ENCODE assay signal across 20 cellular contexts in the genomic region with DNA sequence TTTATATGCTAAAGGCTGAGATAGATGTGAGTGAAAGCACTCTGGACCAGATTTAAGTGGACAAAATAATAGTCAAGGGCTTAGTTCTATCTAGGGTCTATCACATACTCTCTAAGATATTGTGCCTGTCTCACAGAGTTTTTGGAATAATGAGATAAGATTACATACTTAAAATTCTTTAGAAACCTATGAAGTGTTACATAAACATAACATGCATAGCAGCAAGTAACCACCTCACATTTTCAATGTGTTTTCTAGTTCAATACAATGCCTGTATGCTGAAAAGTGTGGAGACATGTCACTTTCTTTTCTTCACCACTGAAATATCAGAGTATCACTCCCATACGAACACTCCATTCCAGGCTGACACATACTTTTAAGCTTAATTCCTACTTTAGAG. TPM values are rescaled to one million over a fixed set of nuclear protein-coding genes. Genes with fewer than 3 reads are reported as not detected.
A peak's percentile ranks its signal among the peaks of the same experiment; 100 is the strongest.
DNase-seq lines count a peak whose midpoint lies in the region; ATAC-seq and TF ChIP-seq lines count a peak whose summit lies in the region.
"Had no signal": no experiment of that assay in that cellular context is flagged by ENCODE, and none has a peak within 500 bp of the region (broad histone marks: within the 10 kb centered on the region; RNA-seq: fewer than 3 reads in every experiment).

No MANE protein-coding gene starts in this region.

- H3K9me2 ChIP-seq in SK-N-SH, result no peaks in the 10 kb centered on the region

- no peak overlapping the region for H3K4me3 ChIP-seq in SK-N-SH (ENCODE audit: low read depth in 2 of 2, low read length in 1 of 2)
- no peak overlapping the region for H3K4me3 ChIP-seq in fibroblast of lung (replicated peaks in 1 of 4; ENCODE audit: control extremely low read depth in 1 of 4, insufficient read depth in 1 of 4, low read depth in 3 of 4, low read length in 4 of 4)
- H3K4me3 ChIP-seq: BLaER1 had no signal

- no peak overlapping the region for H3K4me3 Mint-ChIP-seq in osteocyte (ENCODE audit: unreplicated experiment)
- H3K4me3 Mint-ChIP-seq: CD8-positive, alpha-beta T cell; H9 had no signal

- H3K4me2 ChIP-seq in SK-N-SH, result peak overlapping the region; percentile 4; the same call in 1 of the 2 replicates
- peak overlapping the region; percentile 48 for H3K4me2 ChIP-seq in fibroblast of lung (ENCODE audit: extremely low read depth, insufficient read depth, low read length)
- H3K4me2 ChIP-seq: BLaER1 had no signal

- no peaks in the 10 kb centered on the region for H3K9me3 ChIP-seq in SK-N-SH
- H3K9me3 ChIP-seq in fibroblast of lung (ENCODE audit: control insufficient read depth, insufficient read depth, low read depth, low read length), result no peaks in the 10 kb centered on the region
- H3K9me3 ChIP-seq: BLaER1 had no signal

- TF ChIP-seq RAD21 in SK-N-SH (IDR thresholded peaks at IDR 0.05; ENCODE audit: low read length), result no peak

- H3K9ac ChIP-seq in SK-N-SH (0 out of 2 replicates have a peak overlapping the region, but pooled peaks have one; percentile 34), fibroblast of lung (ENCODE audit: insufficient read depth, low read length) (no peak overlapping the region)
- H3K9ac ChIP-seq: BLaER1 had no signal

- POLR2A ChIA-PET in SK-N-SH (lab: Yijun Ruan, JAX), result interaction anchor here (2.4 kb wide), 1 partner anchor 17 kb away, joined by 9 read pairs; a partner anchor contains a TSS

- H4K20me1 ChIP-seq in SK-N-SH (ENCODE audit: insufficient read depth) (no peaks in the 10 kb centered on the region), fibroblast of lung (ENCODE audit: control insufficient read depth, extremely low read depth, insufficient read depth, low read length) (no peaks in the 10 kb centered on the region)
- H4K20me1 ChIP-seq: BLaER1 had no signal

- H3K4me1 Mint-ChIP-seq in osteocyte (ENCODE audit: unreplicated experiment), result peaks cover 34% of the 10 kb centered on the region

- peak overlapping the region; percentile 8 for H3K27ac Mint-ChIP-seq in osteocyte (ENCODE audit: unreplicated experiment)
- H3K27ac Mint-ChIP-seq: CD8-positive, alpha-beta T cell; H9 had no signal

- H3K27ac ChIP-seq in SK-N-SH (ENCODE audit: low read depth in 2 of 2, low read length in 1 of 2), result peak overlapping the region in 1 of 2 experiments; percentile 35; a peak in 2 of 4 replicates
- no peak overlapping the region for H3K27ac ChIP-seq in fibroblast of lung (ENCODE audit: insufficient read depth, low read length)
- H3K27ac ChIP-seq: BLaER1 had no signal

- H3K9me3 Mint-ChIP-seq in osteocyte (ENCODE audit: unreplicated experiment), result no peaks in the 10 kb centered on the region
- H3K9me3 Mint-ChIP-seq: CD8-positive, alpha-beta T cell; H9 had no signal

- CTCF ChIA-PET in SK-N-SH (lab: Yijun Ruan, JAX), result interaction anchor here (0.7 to 0.9 kb wide), 2 partner anchors 25 to 748 kb away, joined by 3 to 5 read pairs; a partner anchor contains a TSS

- H3K27me3 ChIP-seq in SK-N-SH (ENCODE audit: insufficient read depth) (no peaks in the 10 kb centered on the region), fibroblast of lung (ENCODE audit: control insufficient read depth, insufficient read depth, low read length) (no peaks in the 10 kb centered on the region)
- H3K27me3 ChIP-seq: BLaER1 had no signal

- H3K36me3 ChIP-seq in SK-N-SH (replicated peaks in 1 of 2; ENCODE audit: control insufficient read depth in 1 of 2, insufficient read depth in 2 of 2, low read length in 1 of 2) (peaks cover 36 to 43% of the 10 kb centered on the region in 2 experiments), fibroblast of lung (ENCODE audit: control insufficient read depth, insufficient read depth, low read length) (peaks cover 6% of the 10 kb centered on the region)

- no peak overlapping the region for H2AFZ ChIP-seq in SK-N-SH (ENCODE audit: low read depth)
- no peak overlapping the region for H2AFZ ChIP-seq in fibroblast of lung (ENCODE audit: low read length)

- H3K79me2 ChIP-seq in SK-N-SH (ENCODE audit: insufficient read depth), result peaks cover 49% of the 10 kb centered on the region
- H3K79me2 ChIP-seq in fibroblast of lung (ENCODE audit: control insufficient read depth, insufficient read depth, low read length), result peaks cover 15% of the 10 kb centered on the region

- 77% methylated on average over 1 of the region's 1 CpG for WGBS in SK-N-SH (ENCODE audit: low lambda C conversion rate)

- no peak for ATAC-seq in GM21367 (IDR thresholded peaks at IDR 0.05; ENCODE audit: unreplicated experiment)
- ATAC-seq: CD8-positive, alpha-beta T cell; PC-3 had no signal

- DNase-seq in DMS114 treated with DMSO at 0.1 percent for 48 hours (lab: John Stamatoyannopoulos, UW; ENCODE audit: unreplicated experiment) (peak; percentile 23), SK-N-SH (no peak), fibroblast of lung (ENCODE audit: low read depth in 2 of 2) (peak in 1 of 2 donors; percentile 78), osteocyte (ENCODE audit: extremely low spot score, unreplicated experiment) (no peak), COR-L47 (lab: John Stamatoyannopoulos, UW) (no peak), NCI-H1417 treated with DMSO at 0.1 percent for 48 hours (lab: John Stamatoyannopoulos, UW) (no peak)
- DNase-seq: CD8-positive, alpha-beta T cell; DMS79; H9; KBM-7; NCI-H1105; NCI-H1694; NCI-H2081 treated with DMSO at 0.1 percent for 48 hours; NCI-H510A treated with DMSO at 0.1 percent for 48 hours; NCI-H82; PC-3; RPMI8226; SHP77 treated with DMSO at 0.1 percent for 48 hours had no signal

- H3K4me1 ChIP-seq in SK-N-SH (ENCODE audit: control insufficient read depth in 1 of 2, insufficient read depth in 2 of 2, low read depth in 1 of 2, low read length in 1 of 2), result peaks cover 13 to 23% of the 10 kb centered on the region in 2 experiments
- H3K4me1 ChIP-seq in fibroblast of lung (ENCODE audit: control insufficient read depth, extremely low read depth, insufficient read depth, low read length), result peaks cover 22% of the 10 kb centered on the region

- TF ChIP-seq CTCF in SK-N-SH (IDR thresholded peaks at IDR 0.05) (no peak), fibroblast of lung (conservative IDR thresholded peaks at IDR 0.05 in 1 of 2, IDR thresholded peaks at IDR 0.05 in 1 of 2; ENCODE audit: low read depth in 1 of 2, low read length in 2 of 2) (no peak), osteocyte (IDR thresholded peaks at IDR 0.05) (no peak)

- TF ChIP-seq EP300 in SK-N-SH (IDR thresholded peaks at IDR 0.05; ENCODE audit: borderline replicate concordance in 1 of 2, low read depth in 1 of 2, low read length in 1 of 2), result no peak

- no peaks in the 10 kb centered on the region for H3K27me3 Mint-ChIP-seq in osteocyte (ENCODE audit: unreplicated experiment)

- peaks cover 46% of the 10 kb centered on the region for H3F3A ChIP-seq in SK-N-SH (replicated peaks; ENCODE audit: insufficient read depth)

- H3K36me3 Mint-ChIP-seq in osteocyte (ENCODE audit: unreplicated experiment), result peaks cover 35% of the 10 kb centered on the region

TF ChIP-seq in SK-N-SH, 30 proteins besides CTCF, POLR2A, EP300 and RAD21:
- no peak for TF ChIP-seq SMC3 (IDR thresholded peaks at IDR 0.05; ENCODE audit: low read depth, low read length)
- no peak for TF ChIP-seq YY1 (IDR thresholded peaks at IDR 0.05; ENCODE audit: low read depth)
- TF ChIP-seq, protein P1, sequence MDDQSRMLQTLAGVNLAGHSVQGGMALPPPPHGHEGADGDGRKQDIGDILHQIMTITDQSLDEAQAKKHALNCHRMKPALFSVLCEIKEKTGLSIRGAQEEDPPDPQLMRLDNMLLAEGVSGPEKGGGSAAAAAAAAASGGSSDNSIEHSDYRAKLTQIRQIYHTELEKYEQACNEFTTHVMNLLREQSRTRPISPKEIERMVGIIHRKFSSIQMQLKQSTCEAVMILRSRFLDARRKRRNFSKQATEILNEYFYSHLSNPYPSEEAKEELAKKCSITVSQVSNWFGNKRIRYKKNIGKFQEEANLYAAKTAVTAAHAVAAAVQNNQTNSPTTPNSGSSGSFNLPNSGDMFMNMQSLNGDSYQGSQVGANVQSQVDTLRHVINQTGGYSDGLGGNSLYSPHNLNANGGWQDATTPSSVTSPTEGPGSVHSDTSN (IDR thresholded peaks at IDR 0.05), result no peak
- TF ChIP-seq ELF1 (IDR thresholded peaks at IDR 0.05), result no peak
- no peak for TF ChIP-seq SIN3A (IDR thresholded peaks at IDR 0.05; ENCODE audit: borderline replicate concordance, low read depth, low read length)
- no peak for TF ChIP-seq NFIC (IDR thresholded peaks at IDR 0.05; ENCODE audit: borderline replicate concordance)
- TF ChIP-seq JUND (IDR thresholded peaks at IDR 0.05), result no peak
- TF ChIP-seq CHD2 (IDR thresholded peaks at IDR 0.05; ENCODE audit: low read length, partially characterized antibody), result no peak
- no peak for TF ChIP-seq MEF2A (IDR thresholded peaks at IDR 0.05; ENCODE audit: borderline replicate concordance, low read depth)
- no peak for TF ChIP-seq FOXM1 (IDR thresholded peaks at IDR 0.05; ENCODE audit: low read depth)
- no peak for TF ChIP-seq FOSL2 (IDR thresholded peaks at IDR 0.05; ENCODE audit: borderline replicate concordance, low read depth)
- no peak for TF ChIP-seq TCF12 (IDR thresholded peaks at IDR 0.05)

RNA-seq across cellular contexts. Expression of a gene that starts 16.1 kb away (rescaled TPM):
- 22.7 and 26.7 TPM in 2 replicates for polyA plus RNA-seq in SK-N-SH (2012; rRNA removed)
- 31.4 and 34.9 TPM in 2 replicates for polyA plus RNA-seq in SK-N-SH (2012; cell fraction: cytosol; rRNA removed)
- 39.2 and 50.7 TPM in 2 replicates for polyA plus RNA-seq in SK-N-SH (2012; cell fraction: nucleus; rRNA removed)
- total RNA-seq in fibroblast of lung, result 53.2 and 72.7 TPM in 2 replicates
- 27.0 and 34.8 TPM in 2 replicates for polyA plus RNA-seq in fibroblast of lung
- 21.6 and 23.8 TPM in 2 replicates for polyA plus RNA-seq in fibroblast of lung (2012)
- polyA minus RNA-seq in fibroblast of lung (ENCODE audit: low replicate concordance), result 5.0 and 8.2 TPM in 2 replicates
- total RNA-seq in osteocyte, result 26.7 and 30.4 TPM in 2 replicates

RNA-seq across cellular contexts. Expression of a gene that starts 16.9 kb away (rescaled TPM):
- polyA plus RNA-seq in SK-N-SH (2012; rRNA removed) (67.2 and 76.6 TPM in 2 replicates), fibroblast of lung (84.8 and 92.0 TPM in 2 replicates)
- polyA plus RNA-seq in SK-N-SH (2012; cell fraction: cytosol; rRNA removed), result 64.6 and 69.6 TPM in 2 replicates
- polyA plus RNA-seq in SK-N-SH (2012; cell fraction: nucleus; rRNA removed), result 100 and 203 TPM in 2 replicates
- total RNA-seq in fibroblast of lung (75.2 and 86.0 TPM in 2 replicates), osteocyte (125 and 131 TPM in 2 replicates)
- 45.7 and 49.6 TPM in 2 replicates for polyA plus RNA-seq in fibroblast of lung (2012)
- 33.9 and 38.8 TPM in 2 replicates for polyA minus RNA-seq in fibroblast of lung (ENCODE audit: low replicate concordance)
